ENCODE assay signal across 9 cellular contexts in genomic region chr14:35438910-35439713, GRCh38. TPM values are rescaled to one million over a fixed set of nuclear protein-coding genes. Genes with fewer than 3 reads are reported as not detected.
DNase-seq lines count a peak whose midpoint lies in the region; ATAC-seq, FAIRE-seq and TF ChIP-seq lines count a peak whose summit lies in the region.
"Had no signal": no experiment of that assay in that cellular context is flagged by ENCODE, and none has a peak within 500 bp of the region (broad histone marks: within the 10 kb centered on the region; RNA-seq: fewer than 3 reads in every experiment).

No MANE protein-coding gene starts in this region.

- no peak overlapping the region for H3K27ac ChIP-seq in coronary artery

- no peak for ATAC-seq in HG03095 (IDR thresholded peaks at IDR 0.05; ENCODE audit: unreplicated experiment)

- DNase-seq in AG08396 (ENCODE audit: low spot score) (peak; percentile 24), GM19239 (ENCODE audit: insufficient read length, low spot score) (no peak), NCI-H460 (ENCODE audit: extremely low read depth, low read depth) (peak; percentile 7), erythroblast (lab: John Stamatoyannopoulos, UW) (peak; percentile 29 to 44), coronary artery (ENCODE audit: low spot score) (no peak), MV-4-11 (lab: John Stamatoyannopoulos, UW) (no peak), T1000 (lab: John Stamatoyannopoulos, UW) (no peak)
- DNase-seq: activated CD4-positive, alpha-beta T cell treated with anti-CD3 and anti-CD28 coated beads, Interleukin-2, amount 50 U/mL, for 1 hour had no signal

- no peak for TF ChIP-seq POLR2A in erythroblast (IDR thresholded peaks at IDR 0.05; ENCODE audit: low read length)

- no peak for TF ChIP-seq CTCF in coronary artery (IDR thresholded peaks at IDR 0.05)

- peak; percentile 31 for FAIRE-seq in GM19239 (lab: Jason Lieb, UNC)

- no peak overlapping the region for H3K4me3 ChIP-seq in coronary artery

RNA-seq across cellular contexts. Expression of gene NFKBIA, which starts 34.6 kb away (rescaled TPM):
- 63.3 and 66.4 TPM in 2 replicates for total RNA-seq in NCI-H460 (2014; rRNA removed; shearing (Covaris generic))
- 230 and 273 TPM in 2 replicates for polyA plus RNA-seq in NCI-H460 (2014; cell fraction: nucleus; rRNA removed)

Comparison
In these comparisons a context has a peak if more than half of its experiments do, and no peak if none do; other contexts are left out.
1. DNase-seq: peak in AG08396 (single experiment), NCI-H460 (single experiment) and erythroblast (2 of 2); none in GM19239 (single experiment), coronary artery (single experiment), MV-4-11 (single experiment) and T1000 (single experiment).